In the genomic region with DNA sequence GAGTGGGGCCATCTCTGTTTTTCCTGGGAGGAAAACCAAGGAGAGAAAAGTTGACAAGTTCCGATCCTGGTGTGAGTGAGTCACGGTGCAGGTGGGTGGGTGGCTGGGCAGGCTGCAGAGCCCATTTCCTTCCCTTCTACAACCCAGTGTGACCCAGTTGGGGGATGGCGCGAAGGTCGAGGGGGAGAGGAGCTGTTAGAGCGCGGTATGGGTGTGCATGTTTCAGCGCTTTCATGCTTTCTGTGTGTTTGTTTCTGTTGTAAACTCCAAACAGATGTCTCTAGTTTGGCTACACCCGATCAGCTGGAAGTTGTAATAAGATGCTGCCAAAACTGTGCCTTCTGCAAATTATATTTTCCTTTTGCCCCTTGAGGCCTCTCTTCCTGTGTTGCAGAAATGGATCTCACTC, we compare ENCODE assay signal across 8 cellular contexts. TPM values are rescaled to one million over a fixed set of nuclear protein-coding genes. Genes with fewer than 3 reads are reported as not detected.
DNase-seq lines count a peak whose midpoint lies in the region; ATAC-seq and TF ChIP-seq lines count a peak whose summit lies in the region.

No MANE protein-coding gene starts in this region.

- 18 to 35% methylated on average over 9 of the region's 9 CpGs for WGBS in upper lobe of left lung, 2 donors

- no peaks in the 10 kb centered on the region for H3K27me3 ChIP-seq in breast epithelium
- no peaks in the 10 kb centered on the region for H3K27me3 ChIP-seq in upper lobe of left lung

- BruUV-seq in MCF 10A (replicated peaks; lab: Mats Ljungman, UMichigan): no TSS peak

- intact Hi-C loops in breast epithelium (cut with DNase I; ENCODE audit: low total_unique reads): loop anchor here (10.0 kb wide), 2 partner anchors 415 to 835 kb away; no protein-coding TSS in a partner anchor
- intact Hi-C loops in MCF 10A (cut with micrococcal nuclease): no loop called here
- intact Hi-C loops in left ventricle myocardium superior (cut with micrococcal nuclease): loop anchor here (5.0 kb wide), 1 partner anchor 413 kb away; no protein-coding TSS in a partner anchor

- peak overlapping the region; percentile 1 to 91 for H3K27ac ChIP-seq in breast epithelium
- H3K27ac ChIP-seq in upper lobe of left lung: peak overlapping the region; percentile 41 to 86 (median 67)

- peaks cover 29% of the 10 kb centered on the region for H3K4me1 Mint-ChIP-seq in MCF 10A (ENCODE audit: insufficient read depth, unreplicated experiment)
- peaks cover 32% of the 10 kb centered on the region for H3K4me1 Mint-ChIP-seq in T-helper 2 cell treated with Interferon-gamma antibody and Interleukin-4, amounts not matched to agents 5 μg/mL and 100 μg/mL, for 36 hours (ENCODE audit: low read depth)

- POLR2A ChIA-PET in MCF 10A (lab: Yijun Ruan, JAX): interaction anchor here (1.0 kb wide), 1 partner anchor 496 kb away, joined by 3 read pairs; no protein-coding TSS in a partner anchor

- H3K36me3 ChIP-seq in breast epithelium (no peaks in the 10 kb centered on the region), upper lobe of left lung (no peaks in the 10 kb centered on the region)

- peak; percentile 1 for ATAC-seq in left ventricle myocardium superior
- ATAC-seq in upper lobe of left lung (ENCODE audit: low FRiP score in 2 of 2): peak in 1 of 2 donors; percentile 27
- ATAC-seq in GM21737 (IDR thresholded peaks at IDR 0.05; ENCODE audit: unreplicated experiment): no peak

- CTCF ChIA-PET in MCF 10A (lab: Yijun Ruan, JAX): interaction anchor here (0.7 kb wide), 1 partner anchor 180 kb away, joined by 3 read pairs; no protein-coding TSS in a partner anchor

- H3K27me3 Mint-ChIP-seq in MCF 10A (ENCODE audit: insufficient read depth, unreplicated experiment): no peaks in the 10 kb centered on the region
- H3K27me3 Mint-ChIP-seq in T-helper 2 cell treated with Interferon-gamma antibody and Interleukin-4, amounts not matched to agents 5 μg/mL and 100 μg/mL, for 36 hours (ENCODE audit: low read depth): peaks cover 50% of the 10 kb centered on the region

- TF ChIP-seq POLR2A in breast epithelium (IDR thresholded peaks at IDR 0.05) (no peak), upper lobe of left lung (IDR thresholded peaks at IDR 0.05) (no peak)

- no peaks in the 10 kb centered on the region for H3K9me3 Mint-ChIP-seq in MCF 10A (ENCODE audit: unreplicated experiment)
- H3K9me3 Mint-ChIP-seq in T-helper 2 cell treated with Interferon-gamma antibody and Interleukin-4, amounts not matched to agents 5 μg/mL and 100 μg/mL, for 36 hours: no peaks in the 10 kb centered on the region

- no peak for TF ChIP-seq CTCF in breast epithelium (IDR thresholded peaks at IDR 0.05)
- TF ChIP-seq CTCF in MCF 10A (IDR thresholded peaks at IDR 0.05; ENCODE audit: unreplicated experiment): no peak
- no peak for TF ChIP-seq CTCF in upper lobe of left lung (IDR thresholded peaks at IDR 0.05)

- H3K4me3 ChIP-seq in breast epithelium (peak overlapping the region in 2 of 3 donors; percentile 23 to 91), upper lobe of left lung (peak overlapping the region in 2 of 4 donors; percentile 4 to 14)

- H3K27ac Mint-ChIP-seq in MCF 10A (ENCODE audit: low read depth, unreplicated experiment): no peak overlapping the region
- no peak overlapping the region for H3K27ac Mint-ChIP-seq in T-helper 2 cell treated with Interferon-gamma antibody and Interleukin-4, amounts not matched to agents 5 μg/mL and 100 μg/mL, for 36 hours

- no peak overlapping the region for H3K4me3 Mint-ChIP-seq in MCF 10A (ENCODE audit: unreplicated experiment)
- H3K4me3 Mint-ChIP-seq in T-helper 2 cell treated with Interferon-gamma antibody and Interleukin-4, amounts not matched to agents 5 μg/mL and 100 μg/mL, for 36 hours: peak overlapping the region; percentile 38

- no peaks in the 10 kb centered on the region for H3K9me3 ChIP-seq in breast epithelium
- H3K9me3 ChIP-seq in upper lobe of left lung: no peaks in the 10 kb centered on the region

- DNase-seq in breast epithelium (ENCODE audit: low spot score in 2 of 2) (no peak), MCF 10A (ENCODE audit: unreplicated experiment) (no peak), left ventricle myocardium superior (peak; percentile 48), upper lobe of left lung (no peak), RPMI8226 (no peak), NCI-H1092 (lab: John Stamatoyannopoulos, UW) (no peak)
- no peak for DNase-seq in T-helper 2 cell treated with Interferon-gamma antibody and Interleukin-4, amounts not matched to agents 5 μg/mL and 100 μg/mL, for 36 hours (ENCODE audit: low spot score)

- H3K4me1 ChIP-seq in breast epithelium: no peaks in the 10 kb centered on the region
- peaks cover 38 to 57% (median 52%) of the 10 kb centered on the region in 4 donors for H3K4me1 ChIP-seq in upper lobe of left lung

- no peak for TF ChIP-seq EP300 in upper lobe of left lung (IDR thresholded peaks at IDR 0.05)

- H3K36me3 Mint-ChIP-seq in MCF 10A (ENCODE audit: insufficient read depth, unreplicated experiment): no peaks in the 10 kb centered on the region
- H3K36me3 Mint-ChIP-seq in T-helper 2 cell treated with Interferon-gamma antibody and Interleukin-4, amounts not matched to agents 5 μg/mL and 100 μg/mL, for 36 hours (ENCODE audit: low read depth): no peaks in the 10 kb centered on the region

RNA-seq across cellular contexts. Expression of gene FAM43A, which starts 3.8 kb away (rescaled TPM):
- total RNA-seq in breast epithelium: 10 to 100 TPM; 10.1 to 16.7 (median 15.5) TPM
- total RNA-seq in MCF 10A (2022): 1.0 and 1.3 TPM in 2 replicates
- total RNA-seq in left ventricle myocardium superior: 13.9 TPM
- total RNA-seq in upper lobe of left lung: 10 to 100 TPM in 5 of 6 donors, 1 to 10 TPM in 1; 7.6 to 32.3 (median 14.4) TPM

RNA-seq across cellular contexts. Expression of gene LSG1, which starts 17.5 kb away (rescaled TPM):
- total RNA-seq in breast epithelium (10 to 100 TPM; 34.9 to 62.3 (median 57.0) TPM), MCF 10A (2022) (30.5 and 35.1 TPM in 2 replicates), left ventricle myocardium superior (21.4 TPM), upper lobe of left lung (10 to 100 TPM; 21.6 to 42.6 (median 34.7) TPM)

RNA-seq across cellular contexts. Expression of gene TMEM44, which starts 56.3 kb away (rescaled TPM):
- total RNA-seq in breast epithelium (10 to 100 TPM in 1 of 3 donors, 1 to 10 TPM in 2; 9.4 to 12.8 (median 9.6) TPM), MCF 10A (2022) (8.3 and 13.2 TPM in 2 replicates), left ventricle myocardium superior (5.3 TPM), upper lobe of left lung (10 to 100 TPM; 12.9 to 39.3 (median 22.1) TPM)
